26 cellular contexts compared by ENCODE assay signal in genomic region chr19:9869008-9869617, GRCh38. TPM values are rescaled to one million over a fixed set of nuclear protein-coding genes. Genes with fewer than 3 reads are reported as not detected.
DNase-seq lines count a peak whose midpoint lies in the region; ATAC-seq, FAIRE-seq and TF ChIP-seq lines count a peak whose summit lies in the region.
"Had no signal": no experiment of that assay in that cellular context is flagged by ENCODE, and none has a peak within 500 bp of the region (broad histone marks: within the 10 kb centered on the region; RNA-seq: fewer than 3 reads in every experiment).

No MANE protein-coding gene starts in this region.

- H3K27me3 ChIP-seq in CD8-positive, alpha-beta memory T cell (ENCODE audit: insufficient read depth, low read length, poor library complexity, severe bottlenecking), result no peaks in the 10 kb centered on the region

- no peak overlapping the region for H3K27ac ChIP-seq in A549
- peak overlapping the region; percentile 54 for H3K27ac ChIP-seq in cingulate gyrus (ENCODE audit: low read depth, low read length)
- no peak overlapping the region for H3K27ac ChIP-seq in CD8-positive, alpha-beta memory T cell (ENCODE audit: low read depth, low read length)
- H3K27ac ChIP-seq: GM23248, HL-60, SK-N-MC had no signal

- H3K27me3 Mint-ChIP-seq in CD8-positive, alpha-beta memory T cell, result no peaks in the 10 kb centered on the region
- H3K27me3 Mint-ChIP-seq in CD14-positive monocyte (ENCODE audit: low read depth in 3 of 3), result peaks cover 5 to 10% (median 6%) of the 10 kb centered on the region in 3 donors
- H3K27me3 Mint-ChIP-seq: CD4-positive, alpha-beta T cell had no signal

- H3K9me3 ChIP-seq in A549, result no peaks in the 10 kb centered on the region
- H3K9me3 ChIP-seq in CD8-positive, alpha-beta memory T cell (ENCODE audit: low read length), result no peaks in the 10 kb centered on the region
- H3K9me3 ChIP-seq: Caco-2, HAP-1 had no signal

- no peak for TF ChIP-seq POLR2A in A549 (IDR thresholded peaks at IDR 0.05; ENCODE audit: low read length)

- no peak overlapping the region for H3K4me2 ChIP-seq in A549

- CTCF ChIA-PET in A549 (lab: Yijun Ruan, JAX), result interaction anchor here (1.0 kb wide), 1 partner anchor 14 kb away, joined by 3 read pairs; no protein-coding TSS in a partner anchor
- CTCF ChIA-PET in CD8-positive, alpha-beta memory T cell (lab: Charles Lee), result interaction anchor here (0.7 to 1.6 kb wide), 2 partner anchors 10 to 20 kb away, joined by 3 read pairs; no protein-coding TSS in a partner anchor

- 75% methylated on average over 7 of the region's 7 CpGs for WGBS in A549 (ENCODE audit: missing lambda C conversion rate)

- DNase-seq in A549 (ENCODE audit: low read depth in 1 of 2, low spot score in 1 of 2), result no peak
- peak; percentile 51 for DNase-seq in DMS 273 treated with DMSO at 0.1 percent for 48 hours (lab: John Stamatoyannopoulos, UW)
- peak; percentile 33 for DNase-seq in medulla oblongata (ENCODE audit: extremely low spot score)
- no peak for DNase-seq in CD8-positive, alpha-beta memory T cell
- DNase-seq in NOMO-1 treated with DMSO at 0.1 percent for 48 hours (lab: John Stamatoyannopoulos, UW; ENCODE audit: unreplicated experiment), result no peak
- DNase-seq in CD14-positive monocyte (ENCODE audit: low spot score), result no peak
- DNase-seq: Caco-2; CD4-positive, alpha-beta T cell; DMS153; GF-D8; GM23248; KG1; NCI-H1092; NCI-H1436; NCI-H1930; NCI-H2227 treated with DMSO at 0.1 percent for 48 hours; NCI-H510A treated with DMSO at 0.1 percent for 48 hours; PC-3; RPMI8226; SHP77 treated with DMSO at 0.1 percent for 48 hours; SW 1271 had no signal

- ATAC-seq in A549, result no peak
- ATAC-seq in GM21390 (IDR thresholded peaks at IDR 0.05; ENCODE audit: unreplicated experiment), result no peak
- ATAC-seq: PC-3 had no signal

- peaks cover 20 to 25% (median 24%) of the 10 kb centered on the region in 3 donors for H3K4me1 Mint-ChIP-seq in CD8-positive, alpha-beta memory T cell
- H3K4me1 Mint-ChIP-seq in CD14-positive monocyte, result no peaks in the 10 kb centered on the region

- TF ChIP-seq CTCF in A549 (IDR thresholded peaks at IDR 0.05) (no peak), CD14-positive monocyte (IDR thresholded peaks at IDR 0.05) (no peak)

- FAIRE-seq in A549 (lab: Jason Lieb, UNC), result no peak

- intact Hi-C loops in CD14-positive monocyte (cut with micrococcal nuclease), result no loop called here

- no peak overlapping the region for H3K4me3 Mint-ChIP-seq in CD8-positive, alpha-beta memory T cell
- no peak overlapping the region for H3K4me3 Mint-ChIP-seq in CD14-positive monocyte
- H3K4me3 Mint-ChIP-seq: CD4-positive, alpha-beta T cell had no signal

- no peak overlapping the region for H3K4me3 ChIP-seq in A549
- no peak overlapping the region for H3K4me3 ChIP-seq in CD8-positive, alpha-beta memory T cell (ENCODE audit: low read length)
- H3K4me3 ChIP-seq: GM23248, HAP-1, SK-N-MC had no signal

- TF ChIP-seq EP300 in A549 (IDR thresholded peaks at IDR 0.05), result no peak

- H3K36me3 ChIP-seq in CD8-positive, alpha-beta memory T cell (ENCODE audit: insufficient read depth, low read length), result no peaks in the 10 kb centered on the region
- H3K36me3 ChIP-seq: HAP-1 had no signal

- POLR2A ChIA-PET in A549 (lab: Yijun Ruan, JAX), result interaction anchor here (0.7 kb wide), 1 partner anchor 39 kb away, joined by 4 read pairs; no protein-coding TSS in a partner anchor
- POLR2A ChIA-PET in CD8-positive, alpha-beta memory T cell (lab: Charles Lee), result interaction anchor here (0.7 kb wide), 1 partner anchor 30 kb away, joined by 6 read pairs; no protein-coding TSS in a partner anchor

- TF ChIP-seq RAD21 in A549 (conservative IDR thresholded peaks at IDR 0.05 in 1 of 2, IDR thresholded peaks at IDR 0.05 in 1 of 2), result no peak

- no peaks in the 10 kb centered on the region for H3K4me1 ChIP-seq in A549
- peaks cover 34% of the 10 kb centered on the region for H3K4me1 ChIP-seq in CD8-positive, alpha-beta memory T cell (ENCODE audit: insufficient read depth, low read length)

- H3K27ac Mint-ChIP-seq in CD8-positive, alpha-beta memory T cell, result no peak overlapping the region
- H3K27ac Mint-ChIP-seq in CD14-positive monocyte, result no peak overlapping the region
- H3K27ac Mint-ChIP-seq: CD4-positive, alpha-beta T cell had no signal

- H3K36me3 Mint-ChIP-seq in CD8-positive, alpha-beta memory T cell, result no peaks in the 10 kb centered on the region
- H3K36me3 Mint-ChIP-seq in CD14-positive monocyte, result no peaks in the 10 kb centered on the region

- H3K9me3 Mint-ChIP-seq in CD8-positive, alpha-beta memory T cell, result no peaks in the 10 kb centered on the region
- H3K9me3 Mint-ChIP-seq in CD14-positive monocyte, result no peaks in the 10 kb centered on the region
- H3K9me3 Mint-ChIP-seq: CD4-positive, alpha-beta T cell had no signal

TF ChIP-seq in A549, 52 proteins besides CTCF, POLR2A, EP300 and RAD21:
- no peak for TF ChIP-seq ZSCAN20 (CRISPR knock-in tag; IDR thresholded peaks at IDR 0.05)
- TF ChIP-seq ZFP36 (IDR thresholded peaks at IDR 0.05; ENCODE audit: borderline replicate concordance, partially characterized antibody), result peak; percentile 18
- TF ChIP-seq SREBF2 (IDR thresholded peaks at IDR 0.05), result no peak
TF ChIP-seq in A549: peak in this region for 1.

RNA-seq across cellular contexts. Expression of gene PIN1, which starts 34.0 kb away (rescaled TPM):
- polyA plus RNA-seq in A549 (2011; rRNA removed) (20.5 and 30.0 TPM in 2 replicates), A549 (2017; fragmentation: RNase III; extraction: RNeasy Plus Mini Kit Qiagen cat#74134 plus additional on column Dnase treatment) (56.6 to 61.0 TPM (median 58.5 TPM) in 3 replicates), CD14-positive monocyte (10 to 100 TPM; 68.3 to 79.8 TPM)
- polyA plus RNA-seq in A549 (2012; cell fraction: cytosol; rRNA removed), result 109 and 135 TPM in 2 replicates
- 99.3 and 107 TPM in 2 replicates for polyA plus RNA-seq in A549 (2012; cell fraction: nucleus; rRNA removed)
- polyA minus RNA-seq in A549 (2011; rRNA and poly(A)+ RNA removed), result 10.6 and 11.9 TPM in 2 replicates
- 100 to 1,000 TPM; 103 to 110 TPM for total RNA-seq in CD8-positive, alpha-beta memory T cell
- 112 TPM for polyA plus RNA-seq in CD8-positive, alpha-beta memory T cell

RNA-seq across cellular contexts. Expression of gene UBL5, which starts 41.4 kb away (rescaled TPM):
- polyA plus RNA-seq in A549 (2011; rRNA removed) (461 and 519 TPM in 2 replicates), A549 (2017; fragmentation: RNase III; extraction: RNeasy Plus Mini Kit Qiagen cat#74134 plus additional on column Dnase treatment) (451 to 474 TPM (median 460 TPM) in 3 replicates), CD14-positive monocyte (100 to 1,000 TPM; 728 to 783 TPM)
- 707 and 1,156 TPM in 2 replicates for polyA plus RNA-seq in A549 (2012; cell fraction: cytosol; rRNA removed)
- polyA plus RNA-seq in A549 (2012; cell fraction: nucleus; rRNA removed), result 278 and 615 TPM in 2 replicates
- 61.9 and 69.7 TPM in 2 replicates for polyA minus RNA-seq in A549 (2011; rRNA and poly(A)+ RNA removed)
- total RNA-seq in CD8-positive, alpha-beta memory T cell, result 100 to 1,000 TPM; 326 to 340 TPM
- 789 TPM for polyA plus RNA-seq in CD8-positive, alpha-beta memory T cell

RNA-seq across cellular contexts. Expression of gene FBXL12, which starts 50.2 kb away (rescaled TPM):
- 10.3 and 12.3 TPM in 2 replicates for polyA plus RNA-seq in A549 (2011; rRNA removed)
- polyA plus RNA-seq in A549 (2012; cell fraction: cytosol; rRNA removed), result 16.8 and 25.2 TPM in 2 replicates
- 51.0 and 75.3 TPM in 2 replicates for polyA plus RNA-seq in A549 (2012; cell fraction: nucleus; rRNA removed)
- polyA plus RNA-seq in A549 (2017; fragmentation: RNase III; extraction: RNeasy Plus Mini Kit Qiagen cat#74134 plus additional on column Dnase treatment), result 10.5 to 11.9 TPM (median 10.5 TPM) in 3 replicates
- 7.4 TPM in 2 replicates for polyA minus RNA-seq in A549 (2011; rRNA and poly(A)+ RNA removed)
- 10 to 100 TPM; 24.6 to 25.3 TPM for total RNA-seq in CD8-positive, alpha-beta memory T cell
- polyA plus RNA-seq in CD8-positive, alpha-beta memory T cell, result 17.2 TPM
- polyA plus RNA-seq in CD14-positive monocyte, result 1 to 10 TPM; 6.6 to 8.1 TPM

Comparison
In these comparisons a context has a peak if more than half of its experiments do, and no peak if none do; other contexts are left out.
1. DNase-seq: peak in DMS 273 treated with DMSO at 0.1 percent for 48 hours (single experiment) and medulla oblongata (single experiment); none in A549 (0 of 2), CD8-positive, alpha-beta memory T cell (0 of 5), NOMO-1 treated with DMSO at 0.1 percent for 48 hours (single experiment) and CD14-positive monocyte (single experiment).